Comparison of ENCODE assay signal across 8 cellular contexts in the genomic region with DNA sequence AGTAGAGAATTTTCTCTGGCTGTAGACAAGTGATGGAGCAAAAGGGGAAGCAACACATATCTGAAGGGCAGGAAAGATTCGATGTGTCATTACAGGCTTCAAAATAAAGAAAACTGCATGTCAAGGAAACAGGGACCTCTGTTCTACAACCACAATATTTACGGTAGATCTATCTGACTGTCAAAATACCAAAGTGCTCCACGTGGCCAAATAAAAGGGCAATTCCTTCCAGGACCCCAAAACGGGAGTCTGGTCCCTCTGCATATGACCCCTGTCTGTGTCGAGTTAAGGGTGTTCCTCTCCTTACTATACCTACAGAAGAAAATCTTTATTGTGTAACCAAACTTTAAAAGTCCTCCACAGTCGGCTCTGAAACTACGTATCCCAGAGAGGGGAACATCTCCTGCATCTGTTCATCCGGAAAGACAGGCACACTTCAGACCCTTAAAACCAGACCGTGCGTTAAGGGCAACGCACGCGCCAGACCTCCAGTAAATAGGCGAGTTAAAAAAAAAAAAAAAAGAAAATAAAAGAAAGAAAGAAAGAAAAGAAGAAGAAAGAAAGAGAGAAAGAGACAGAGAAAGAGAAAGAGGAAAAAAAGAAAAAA. TPM values are rescaled to one million over a fixed set of nuclear protein-coding genes. Genes with fewer than 3 reads are reported as not detected.
A peak's percentile ranks its signal among the peaks of the same experiment; 100 is the strongest.
DNase-seq lines count a peak whose midpoint lies in the region; ATAC-seq, FAIRE-seq and TF ChIP-seq lines count a peak whose summit lies in the region.

No MANE protein-coding gene starts in this region.

- WGBS in thymus: under 1% methylated on average over 14 of the region's 14 CpGs

- intact Hi-C loops in activated CD8-positive, alpha-beta T cell treated with anti-CD3 and anti-CD28 coated beads for 36 hours (cut with micrococcal nuclease): no loop called here

- no peaks in the 10 kb centered on the region for H3K9me1 ChIP-seq in keratinocyte (ENCODE audit: control insufficient read depth, extremely low read depth, insufficient read depth, low read length)

- dilution Hi-C loops in keratinocyte (cut with MboI; ENCODE audit: extremely low pct_ligation_motif_present, low sequenced_read_pairs): no loop called here

- H3K4me1 Mint-ChIP-seq in activated CD8-positive, alpha-beta T cell treated with anti-CD3 and anti-CD28 coated beads for 36 hours (ENCODE audit: low read depth): peaks cover 43% of the 10 kb centered on the region

- H3K27me3 ChIP-seq in HL-60 (ENCODE audit: insufficient read depth, poor library complexity, severe bottlenecking) (no peaks in the 10 kb centered on the region), keratinocyte (ENCODE audit: control insufficient read depth, extremely low read depth, insufficient read depth, low read length) (no peaks in the 10 kb centered on the region), thymus (ENCODE audit: control insufficient read depth, insufficient read depth) (no peaks in the 10 kb centered on the region)

- H3K36me3 ChIP-seq in keratinocyte (ENCODE audit: control insufficient read depth in 2 of 2, extremely low read depth in 1 of 2, insufficient read depth in 2 of 2, low read length in 2 of 2): peaks cover 0 to 3% of the 10 kb centered on the region in 2 experiments
- H3K36me3 ChIP-seq in thymus (ENCODE audit: control insufficient read depth, insufficient read depth): peaks cover 2% of the 10 kb centered on the region

- peaks cover 35% of the 10 kb centered on the region for H3K36me3 Mint-ChIP-seq in activated CD8-positive, alpha-beta T cell treated with anti-CD3 and anti-CD28 coated beads for 36 hours (ENCODE audit: low read depth)

- TF ChIP-seq CTCF in AG10803 (conservative IDR thresholded peaks at IDR 0.05; ENCODE audit: low read length) (no peak), HL-60 (IDR thresholded peaks at IDR 0.05; ENCODE audit: insufficient read depth, low read length) (no peak), keratinocyte (optimal IDR thresholded peaks at IDR 0.05 in 1 of 3, IDR thresholded peaks at IDR 0.05 in 1 of 3, conservative IDR thresholded peaks at IDR 0.05 in 1 of 3; ENCODE audit: extremely low read depth in 1 of 3, insufficient read depth in 2 of 3, low read length in 3 of 3) (no peak)
- TF ChIP-seq CTCF in activated CD8-positive, alpha-beta T cell treated with anti-CD3 and anti-CD28 coated beads for 36 hours (IDR thresholded peaks at IDR 0.05): no peak

- no peak overlapping the region for H2AFZ ChIP-seq in keratinocyte (ENCODE audit: control insufficient read depth, low read length)

- no peaks in the 10 kb centered on the region for H3K27me3 Mint-ChIP-seq in activated CD8-positive, alpha-beta T cell treated with anti-CD3 and anti-CD28 coated beads for 36 hours

- H3K4me3 ChIP-seq in AG10803 (ENCODE audit: low read length) (peak overlapping the region; percentile 94), HL-60 (replicated peaks; ENCODE audit: insufficient read depth, low read length) (peak overlapping the region; percentile 54), keratinocyte (ENCODE audit: control insufficient read depth in 2 of 3, extremely low read depth in 1 of 3, insufficient read depth in 2 of 3, low read depth in 1 of 3, low read length in 3 of 3) (peak overlapping the region; percentile 66 to 76 (median 72)), thymus (ENCODE audit: low read length) (peak overlapping the region; percentile 92)

- peak overlapping the region; percentile 83 for H3K4me3 Mint-ChIP-seq in activated CD8-positive, alpha-beta T cell treated with anti-CD3 and anti-CD28 coated beads for 36 hours

- H3K27ac ChIP-seq in HL-60 (replicated peaks) (peak overlapping the region; percentile 99), keratinocyte (ENCODE audit: control insufficient read depth, insufficient read depth, low read length) (peak overlapping the region; percentile 65), thymus (ENCODE audit: low read depth) (no peak overlapping the region)

- POLR2A ChIA-PET in activated CD8-positive, alpha-beta T cell treated with anti-CD3 and anti-CD28 coated beads for 36 hours (lab: Charles Lee): interaction anchor here (1.4 kb wide), 1 partner anchor 44 kb away, joined by 5 read pairs; no protein-coding TSS in a partner anchor

- no peak for FAIRE-seq in keratinocyte (lab: Jason Lieb, UNC)

- H3K27ac Mint-ChIP-seq in activated CD8-positive, alpha-beta T cell treated with anti-CD3 and anti-CD28 coated beads for 36 hours: peak overlapping the region; percentile 92

- H3K9me3 ChIP-seq in keratinocyte (ENCODE audit: control insufficient read depth, low read depth, low read length) (no peaks in the 10 kb centered on the region), thymus (ENCODE audit: control insufficient read depth) (peaks cover 1% of the 10 kb centered on the region)

- H3K79me2 ChIP-seq in keratinocyte (ENCODE audit: control insufficient read depth, insufficient read depth, low read length): peaks cover 55% of the 10 kb centered on the region

- peak overlapping the region; percentile 82 for H3K9ac ChIP-seq in keratinocyte (ENCODE audit: control insufficient read depth, extremely low read depth, insufficient read depth, low read length)

- H4K20me1 ChIP-seq in keratinocyte (ENCODE audit: control insufficient read depth, extremely low read depth, insufficient read depth, low read length): no peaks in the 10 kb centered on the region

- no peak for ATAC-seq in activated CD8-positive, alpha-beta T cell treated with anti-CD3 and anti-CD28 coated beads for 36 hours
- no peak for ATAC-seq in esophagus mucosa

- H3K9me3 Mint-ChIP-seq in activated CD8-positive, alpha-beta T cell treated with anti-CD3 and anti-CD28 coated beads for 36 hours: peaks cover 7% of the 10 kb centered on the region

- H3K4me1 ChIP-seq in keratinocyte (ENCODE audit: control insufficient read depth, extremely low read depth, insufficient read depth, low read length) (peaks cover 8% of the 10 kb centered on the region), thymus (ENCODE audit: control insufficient read depth, insufficient read depth, low read length) (peaks cover 12% of the 10 kb centered on the region)

- H3K4me2 ChIP-seq in keratinocyte (ENCODE audit: control insufficient read depth, extremely low read depth, insufficient read depth, low read depth, low read length): peak overlapping the region; percentile 91

- CTCF ChIA-PET in activated CD8-positive, alpha-beta T cell treated with anti-CD3 and anti-CD28 coated beads for 36 hours (lab: Charles Lee): no interaction called here

- DNase-seq in AG10803 (ENCODE audit: low read depth): no peak
- DNase-seq in HL-60 (ENCODE audit: low read depth in 1 of 2, low spot score in 1 of 2): peak in 1 of 2 experiments; percentile 28
- DNase-seq in activated CD8-positive, alpha-beta T cell treated with anti-CD3 and anti-CD28 coated beads for 36 hours: no peak
- DNase-seq in keratinocyte (ENCODE audit: low read depth, low spot score): no peak
- DNase-seq in cerebellum (ENCODE audit: low spot score): no peak
- no peak for DNase-seq in cerebellar cortex (ENCODE audit: low spot score)

RNA-seq across cellular contexts. Expression of a gene that starts 0.8 kb away (rescaled TPM):
- 100 to 1,000 TPM; 186 to 189 TPM for total RNA-seq in activated CD8-positive, alpha-beta T cell treated with anti-CD3 and anti-CD28 coated beads for 36 hours
- polyA plus RNA-seq in keratinocyte (124 to 208 TPM (median 138 TPM) in 3 replicates), thymus (111 TPM)
- polyA plus RNA-seq in keratinocyte (2011; ENCODE audit: low read depth): 285 TPM
- 138 and 219 TPM in 2 replicates for polyA plus RNA-seq in keratinocyte (2011; cell fraction: cytosol; rRNA removed)
- 87.1 and 100 TPM in 2 replicates for polyA plus RNA-seq in keratinocyte (2011; cell fraction: nucleus; rRNA removed)
- polyA plus RNA-seq in keratinocyte (2012; ENCODE audit: low replicate concordance): 132 and 136 TPM in 2 replicates
- polyA minus RNA-seq in keratinocyte: 36.5 to 116 TPM (median 82.1 TPM) in 3 replicates
- polyA minus RNA-seq in keratinocyte (2011; cell fraction: cytosol; rRNA and poly(A)+ RNA removed): 78.7 TPM
- polyA minus RNA-seq in keratinocyte (2011; cell fraction: nucleus; rRNA and poly(A)+ RNA removed): 35.0 and 54.1 TPM in 2 replicates
- total RNA-seq in cerebellum (136 TPM), esophagus mucosa (106 TPM)

RNA-seq across cellular contexts. Expression of a gene that starts 47.1 kb away (rescaled TPM):
- under 1 TPM; 0.47 to 0.59 TPM for total RNA-seq in activated CD8-positive, alpha-beta T cell treated with anti-CD3 and anti-CD28 coated beads for 36 hours
- 0.12 to 0.18 TPM (median 0.16 TPM) in 3 replicates for polyA plus RNA-seq in keratinocyte
- not detected for polyA plus RNA-seq in keratinocyte (2011; ENCODE audit: low read depth)
- polyA plus RNA-seq in keratinocyte (2011; cell fraction: cytosol; rRNA removed): 0.07 and 0.10 TPM in 2 replicates
- 0.09 and 0.37 TPM in 2 replicates for polyA plus RNA-seq in keratinocyte (2011; cell fraction: nucleus; rRNA removed)
- polyA plus RNA-seq in keratinocyte (2012; ENCODE audit: low replicate concordance): 0.18 and 0.49 TPM in 2 replicates
- polyA minus RNA-seq in keratinocyte: 0.13 to 0.36 TPM in 2 of 3 replicates, not detected in the other
- polyA minus RNA-seq in keratinocyte (2011; cell fraction: cytosol; rRNA and poly(A)+ RNA removed): not detected
- polyA minus RNA-seq in keratinocyte (2011; cell fraction: nucleus; rRNA and poly(A)+ RNA removed): not detected in 2 replicates
- polyA plus RNA-seq in thymus: 0.23 TPM
- 6.5 TPM for total RNA-seq in cerebellum
- not detected for total RNA-seq in esophagus mucosa
